In genomic region chr18:37341473-37342086, GRCh38 we compare ENCODE assay signal across 1 cellular context.
TF ChIP-seq lines count a peak whose summit lies in the region.

No MANE protein-coding gene starts in this region.

TF ChIP-seq in K562, 482 proteins besides CTCF, POLR2A, EP300 and RAD21 (continued from another document):
- TF ChIP-seq ZNF274 (IDR thresholded peaks at IDR 0.05; ENCODE audit: borderline replicate concordance, low read depth, low read length): no peak
- no peak for TF ChIP-seq L3MBTL2 (IDR thresholded peaks at IDR 0.05)
